ENCODE assay signal across 18 cellular contexts in the genomic region with DNA sequence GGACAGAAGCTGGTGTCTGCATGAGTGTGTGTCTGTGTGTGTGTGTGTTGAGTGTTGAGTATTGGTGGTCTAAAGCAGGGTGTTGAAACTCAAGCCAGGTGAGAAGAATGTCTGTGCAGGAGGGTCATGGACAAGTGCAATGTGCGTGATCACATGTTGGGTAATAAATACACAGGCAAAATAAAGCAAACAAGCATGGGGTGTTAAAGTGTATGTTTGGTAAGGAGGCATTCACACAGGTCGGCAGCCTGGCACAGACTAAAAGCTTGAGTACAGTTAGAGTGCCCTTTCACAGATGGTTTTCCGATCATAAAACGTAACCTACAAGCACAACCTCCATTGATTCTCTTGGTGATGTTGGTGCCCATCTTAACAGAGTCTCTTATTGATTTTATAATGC.
DNase-seq lines count a peak whose midpoint lies in the region; ATAC-seq, FAIRE-seq and TF ChIP-seq lines count a peak whose summit lies in the region.
"Had no signal": no experiment of that assay in that cellular context is flagged by ENCODE, and none has a peak within 500 bp of the region (broad histone marks: within the 10 kb centered on the region; RNA-seq: fewer than 3 reads in every experiment).

No MANE protein-coding gene starts in this region.

- no peaks in the 10 kb centered on the region for H4K20me1 ChIP-seq in SU-DHL-6 (ENCODE audit: low read depth, low read length)

- no peaks in the 10 kb centered on the region for H3K27me3 ChIP-seq in SU-DHL-6 (ENCODE audit: low read length)

- H3K27ac Mint-ChIP-seq in mesothelial cell of epicardium = no peak overlapping the region
- H3K27ac Mint-ChIP-seq: CD14-positive monocyte; CD8-positive, alpha-beta memory T cell; GM23338 had no signal

- TF ChIP-seq CTCF in D721Med (IDR thresholded peaks at IDR 0.05; ENCODE audit: insufficient read depth, missing control alignments) (no peak), SU-DHL-6 (IDR thresholded peaks at IDR 0.05; ENCODE audit: insufficient read depth, low read length, poor library complexity, severe bottlenecking) (no peak), mesothelial cell of epicardium (IDR thresholded peaks at IDR 0.05; ENCODE audit: unreplicated experiment) (no peak)

- H3K79me2 ChIP-seq in SU-DHL-6 (ENCODE audit: insufficient read depth, low read length) = no peaks in the 10 kb centered on the region

- peaks cover 14% of the 10 kb centered on the region for H3K9me3 Mint-ChIP-seq in mesothelial cell of epicardium
- H3K9me3 Mint-ChIP-seq: GM23338 had no signal

- peak overlapping the region; percentile 45 for H2AFZ ChIP-seq in SU-DHL-6 (ENCODE audit: low read depth, low read length, severe bottlenecking)
- H2AFZ ChIP-seq: GM23338 had no signal

- no peak overlapping the region for H3K27ac ChIP-seq in SU-DHL-6 (ENCODE audit: low read depth, low read length)
- H3K27ac ChIP-seq: 22Rv1 had no signal

- DNase-seq in DMS53 (lab: John Stamatoyannopoulos, UW) (peak; percentile 6), DMS53 treated with DMSO at 0.1 percent for 48 hours (lab: John Stamatoyannopoulos, UW; ENCODE audit: unreplicated experiment) (no peak), D721Med (ENCODE audit: insufficient read length, low spot score) (no peak), NCI-H128 (lab: John Stamatoyannopoulos, UW; ENCODE audit: unreplicated experiment) (peak; percentile 3), posterior cingulate gyrus (no peak), mesothelial cell of epicardium (ENCODE audit: low spot score in 2 of 2, unreplicated experiment in 2 of 2) (no peak)
- DNase-seq: Caco-2; CD8-positive, alpha-beta memory T cell; DND-41; GDM1; H7; IMR-90 had no signal

- H3K9ac ChIP-seq in SU-DHL-6 (ENCODE audit: low read length) = no peak overlapping the region

- H3K4me3 Mint-ChIP-seq in mesothelial cell of epicardium = no peak overlapping the region
- H3K4me3 Mint-ChIP-seq: CD14-positive monocyte; CD8-positive, alpha-beta memory T cell; GM23338 had no signal

- no peak overlapping the region for H3K4me2 ChIP-seq in SU-DHL-6 (ENCODE audit: low read depth, low read length, poor library complexity, severe bottlenecking)
- H3K4me2 ChIP-seq: GM23338 had no signal

- H3K27me3 Mint-ChIP-seq in mesothelial cell of epicardium (ENCODE audit: low read depth) = no peaks in the 10 kb centered on the region
- H3K27me3 Mint-ChIP-seq: CD8-positive, alpha-beta memory T cell had no signal

- H3K9me2 ChIP-seq in SU-DHL-6 (replicated peaks; ENCODE audit: insufficient read depth, low read length) = no peaks in the 10 kb centered on the region

- H3K4me1 Mint-ChIP-seq in mesothelial cell of epicardium = no peaks in the 10 kb centered on the region
- H3K4me1 Mint-ChIP-seq: CD14-positive monocyte; CD8-positive, alpha-beta memory T cell; GM23338 had no signal

- H3K36me3 ChIP-seq in SU-DHL-6 (ENCODE audit: low read length) = no peaks in the 10 kb centered on the region

- H3K4me3 ChIP-seq in SU-DHL-6 (ENCODE audit: insufficient read depth, low read length, poor library complexity, severe bottlenecking) = no peak overlapping the region
- H3K4me3 ChIP-seq: GM23338 had no signal

- peaks cover 5% of the 10 kb centered on the region; the same call in 1 of the 2 replicates for H3K9me3 ChIP-seq in SU-DHL-6 (ENCODE audit: insufficient read depth, low read length)
- H3K9me3 ChIP-seq: Caco-2 had no signal

- H3F3A ChIP-seq in SU-DHL-6 (ENCODE audit: insufficient read depth) = no peaks in the 10 kb centered on the region

- intact Hi-C loops in posterior cingulate gyrus (cut with DNase I) = no loop called here

- no peak for ATAC-seq in HG03196 (IDR thresholded peaks at IDR 0.05; ENCODE audit: unreplicated experiment)
- ATAC-seq: GM23338 had no signal

- FAIRE-seq in D721Med (lab: Jason Lieb, UNC) = peak; percentile 38
- FAIRE-seq: GM12892 had no signal

- H3K36me3 Mint-ChIP-seq in mesothelial cell of epicardium = no peaks in the 10 kb centered on the region
- H3K36me3 Mint-ChIP-seq: CD14-positive monocyte; CD8-positive, alpha-beta memory T cell had no signal

Comparison
In these comparisons a context has a peak if more than half of its experiments do, and no peak if none do; other contexts are left out.
1. DNase-seq: peak in DMS53 (single experiment) and NCI-H128 (single experiment); none in DMS53 treated with DMSO at 0.1 percent for 48 hours (single experiment), D721Med (single experiment), posterior cingulate gyrus (0 of 10) and mesothelial cell of epicardium (0 of 2).